In genomic region chr9:109437286-109437685, GRCh38 we compare ENCODE assay signal across 1 cellular context.
TF ChIP-seq lines count a peak whose summit lies in the region.

No MANE protein-coding gene starts in this region.

TF ChIP-seq in GM23338, 12 proteins besides CTCF, POLR2A, EP300 and RAD21:
- TF ChIP-seq STAT1 (IDR thresholded peaks at IDR 0.05; ENCODE audit: unreplicated experiment), result no peak
- TF ChIP-seq EZH2 (IDR thresholded peaks at IDR 0.05; ENCODE audit: low read depth, unreplicated experiment), result no peak
- no peak for TF ChIP-seq ZNF114 (CRISPR knock-in tag; IDR thresholded peaks at IDR 0.05)
- no peak for TF ChIP-seq ZNF331 (CRISPR knock-in tag; IDR thresholded peaks at IDR 0.05; ENCODE audit: low read depth)
